In genomic region chr3:184807549-184807948, GRCh38 we compare ENCODE assay signal across 24 cellular contexts.
"Had no signal": no experiment of that assay in that cellular context is flagged by ENCODE, and none has a peak within 500 bp of the region (broad histone marks: within the 10 kb centered on the region; RNA-seq: fewer than 3 reads in every experiment).

No MANE protein-coding gene starts in this region.

- H3K27ac ChIP-seq: ovary, prostate gland, right atrium auricular region, spleen, thoracic aorta, vagina, WERI-Rb-1 had no signal

- H3K27ac Mint-ChIP-seq: activated CD4-positive, alpha-beta T cell treated with anti-CD3 and anti-CD28 coated beads, Interleukin-2, amount 10 ng/mL, durations not matched to agents 7 days and 5 days; activated CD8-positive, alpha-beta T cell treated with anti-CD3 and anti-CD28 coated beads, Interleukin-2, amount 10 ng/mL, durations not matched to agents 7 days and 5 days; activated naive CD4-positive, alpha-beta T cell treated with anti-CD3 and anti-CD28 coated beads, Interleukin-2, amount 50 U/mL, for 24 hours; activated T-helper 1 cell treated with anti-CD3 and anti-CD28 coated beads, Interleukin-12 subunit alpha, Interleukin-12 subunit beta, Interleukin-2, Interleukin-4 antibody, amounts not matched to agents 30 ng/mL and 10 ng/mL and 1 ng/mL, durations not matched to agents 14 hours and 24 hours and 36 hours; mesothelial cell of epicardium; naive thymus-derived CD8-positive, alpha-beta T cell; type B pancreatic cell had no signal

- H3K4me3 ChIP-seq: left ventricle myocardium inferior, ovary, prostate gland, right atrium auricular region, spleen, thoracic aorta, vagina had no signal

- H3K27me3 Mint-ChIP-seq: activated naive CD4-positive, alpha-beta T cell treated with anti-CD3 and anti-CD28 coated beads, Interleukin-2, amount 50 U/mL, for 24 hours; type B pancreatic cell had no signal

- H3K9me3 Mint-ChIP-seq: activated CD4-positive, alpha-beta T cell treated with anti-CD3 and anti-CD28 coated beads, Interleukin-2, amount 10 ng/mL, durations not matched to agents 7 days and 5 days; activated naive CD4-positive, alpha-beta T cell treated with anti-CD3 and anti-CD28 coated beads, Interleukin-2, amount 50 U/mL, for 24 hours; activated T-helper 1 cell treated with anti-CD3 and anti-CD28 coated beads, Interleukin-12 subunit alpha, Interleukin-12 subunit beta, Interleukin-2, Interleukin-4 antibody, amounts not matched to agents 30 ng/mL and 10 ng/mL and 1 ng/mL, durations not matched to agents 14 hours and 24 hours and 36 hours; mesothelial cell of epicardium; type B pancreatic cell had no signal

- H3K4me1 ChIP-seq: prostate gland had no signal

- DNase-seq: activated CD4-positive, alpha-beta T cell treated with anti-CD3 and anti-CD28 coated beads, Interleukin-2, amount 10 ng/mL, durations not matched to agents 7 days and 5 days; activated CD4-positive, CD25-positive, alpha-beta regulatory T cell treated with anti-CD3 and anti-CD28 coated beads, Interleukin-2, amount 50 U/mL, for 72 hours; activated CD8-positive, alpha-beta T cell treated with anti-CD3 and anti-CD28 coated beads, Interleukin-2, amount 10 ng/mL, durations not matched to agents 7 days and 5 days; activated gamma-delta T cell; aorta; dermis blood vessel endothelial cell; effector CD8-positive, alpha-beta T cell; hippocampal formation; left ventricle myocardium inferior; naive thymus-derived CD8-positive, alpha-beta T cell; ovary; spleen; stimulated activated CD4-positive, alpha-beta T cell treated with anti-CD3 and anti-CD28 coated beads, Interleukin-4, amount 100 ng/mL, for 1 hour; stimulated activated naive CD4-positive, alpha-beta T cell treated with Interleukin-2 at 50 U/mL for 16 hours had no signal

- H3K9me3 ChIP-seq: left ventricle myocardium inferior, ovary, prostate gland, right atrium auricular region, spleen, thoracic aorta, vagina had no signal

- H3K27me3 ChIP-seq: ovary, right atrium auricular region, spleen, vagina had no signal

- ATAC-seq: activated CD8-positive, alpha-beta T cell treated with anti-CD3 and anti-CD28 coated beads, Interleukin-2, amount 10 ng/mL, durations not matched to agents 7 days and 5 days; naive thymus-derived CD8-positive, alpha-beta T cell had no signal

- H3K4me3 Mint-ChIP-seq: activated CD4-positive, alpha-beta T cell treated with anti-CD3 and anti-CD28 coated beads, Interleukin-2, amount 10 ng/mL, durations not matched to agents 7 days and 5 days; activated CD8-positive, alpha-beta T cell treated with anti-CD3 and anti-CD28 coated beads, Interleukin-2, amount 10 ng/mL, durations not matched to agents 7 days and 5 days; activated naive CD4-positive, alpha-beta T cell treated with anti-CD3 and anti-CD28 coated beads, Interleukin-2, amount 50 U/mL, for 24 hours; activated T-helper 1 cell treated with anti-CD3 and anti-CD28 coated beads, Interleukin-12 subunit alpha, Interleukin-12 subunit beta, Interleukin-2, Interleukin-4 antibody, amounts not matched to agents 30 ng/mL and 10 ng/mL and 1 ng/mL, durations not matched to agents 14 hours and 24 hours and 36 hours; brain; mesothelial cell of epicardium; naive thymus-derived CD8-positive, alpha-beta T cell; type B pancreatic cell had no signal

- H3K36me3 ChIP-seq: left ventricle myocardium inferior, ovary, prostate gland, right atrium auricular region, spleen, thoracic aorta, vagina had no signal
